Comparison of ENCODE assay signal across 19 cellular contexts in the genomic region with DNA sequence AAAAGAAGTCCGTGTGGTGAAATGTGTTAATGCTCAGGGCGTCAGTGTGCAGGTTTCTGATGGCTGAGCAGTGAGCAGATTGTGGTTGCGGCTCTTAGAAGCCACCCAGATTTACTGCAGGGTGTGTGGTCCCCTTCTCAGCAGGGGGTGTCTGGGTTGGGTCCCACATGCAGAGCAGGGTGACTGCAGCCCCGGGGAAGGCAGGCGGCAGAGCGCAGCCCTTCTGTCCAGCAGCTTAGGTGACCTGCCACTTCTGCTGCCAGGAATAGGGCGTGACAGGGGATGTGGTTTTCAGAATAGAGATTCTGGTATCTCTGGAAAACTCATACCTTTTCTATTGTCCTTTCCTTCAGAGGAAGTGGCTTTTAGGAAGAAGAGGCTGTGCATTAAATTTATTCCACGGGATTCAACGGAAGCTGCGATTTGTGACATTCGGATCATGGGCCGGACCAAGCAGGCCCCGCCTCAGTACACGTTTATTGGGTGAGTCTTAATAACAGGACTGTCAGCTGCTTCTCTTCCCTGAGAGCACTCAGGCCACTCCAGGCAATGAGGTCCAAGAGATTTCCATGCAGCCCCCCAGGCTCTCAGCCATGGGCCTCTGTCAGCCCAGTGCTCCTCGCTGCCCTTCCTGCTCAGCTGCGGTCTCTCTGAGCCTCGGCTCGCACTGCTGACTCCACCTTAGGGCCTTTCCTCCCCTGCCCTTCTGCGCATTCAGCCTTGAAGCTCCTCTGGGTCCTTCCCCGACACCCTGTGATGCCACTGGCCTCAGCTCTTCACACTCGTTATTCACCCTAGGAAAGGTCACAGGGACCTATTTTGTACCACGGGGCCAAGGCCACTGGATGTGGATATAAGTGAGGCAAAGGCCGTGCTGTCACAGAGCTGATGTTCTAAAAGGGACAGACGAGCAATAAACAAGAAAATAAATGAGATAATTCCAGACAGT.
DNase-seq lines count a peak whose midpoint lies in the region; ATAC-seq, FAIRE-seq and TF ChIP-seq lines count a peak whose summit lies in the region.
"Had no signal": no experiment of that assay in that cellular context is flagged by ENCODE, and none has a peak within 500 bp of the region (broad histone marks: within the 10 kb centered on the region; RNA-seq: fewer than 3 reads in every experiment).

No MANE protein-coding gene starts in this region.

- H3K4me2 ChIP-seq in HepG2 (ENCODE audit: low read depth, low read length), result no peak overlapping the region

- no TSS peak for BruUV-seq in HepG2 (replicated peaks; lab: Mats Ljungman, UMichigan)

- H3K9me3 ChIP-seq in liver (ENCODE audit: control insufficient read depth in 4 of 4, low read length in 3 of 4) (no peaks in the 10 kb centered on the region), HepG2 (ENCODE audit: low read length) (no peaks in the 10 kb centered on the region), gastroesophageal sphincter (no peaks in the 10 kb centered on the region), sigmoid colon (no peaks in the 10 kb centered on the region), vagina (no peaks in the 10 kb centered on the region)

- TF ChIP-seq POLR2A in HepG2 (IDR thresholded peaks at IDR 0.05; ENCODE audit: insufficient read depth in 1 of 2, low read depth in 2 of 2, low read length in 2 of 2) (no peak), gastroesophageal sphincter (IDR thresholded peaks at IDR 0.05) (no peak), sigmoid colon (IDR thresholded peaks at IDR 0.05) (no peak), vagina (IDR thresholded peaks at IDR 0.05) (no peak)

- H3K4me3 ChIP-seq in liver (ENCODE audit: low read depth in 1 of 3, low read length in 3 of 3), result no peak overlapping the region
- no peak overlapping the region for H3K4me3 ChIP-seq in HepG2 (replicated peaks in 1 of 3; ENCODE audit: insufficient read depth in 1 of 3, low read depth in 2 of 3, low read length in 3 of 3)
- no peak overlapping the region for H3K4me3 ChIP-seq in gastroesophageal sphincter
- no peak overlapping the region for H3K4me3 ChIP-seq in sigmoid colon
- H3K4me3 ChIP-seq in vagina, result no peak overlapping the region

- H3K27ac ChIP-seq in liver (ENCODE audit: low read depth in 1 of 2, low read length in 2 of 2) (peak overlapping the region in 1 of 2 donors; percentile 9), HepG2 (ENCODE audit: extremely low read length, insufficient read depth, low read length) (no peak overlapping the region), gastroesophageal sphincter (peak overlapping the region in 3 of 4 donors; percentile 37 to 69 (median 67)), sigmoid colon (peak overlapping the region; percentile 52 to 65 (median 64)), vagina (peak overlapping the region; percentile 37)

- H3K36me3 ChIP-seq in liver (ENCODE audit: control insufficient read depth in 4 of 4, insufficient read depth in 3 of 4, low read depth in 1 of 4, low read length in 3 of 4), result peaks cover 0 to 9% (median 5%) of the 10 kb centered on the region in 4 donors
- H3K36me3 ChIP-seq in HepG2 (replicated peaks in 1 of 2; ENCODE audit: control insufficient read depth in 1 of 2, insufficient read depth in 2 of 2, low read length in 2 of 2), result peaks cover 19 to 91% of the 10 kb centered on the region in 2 experiments
- peaks cover 0 to 69% of the 10 kb centered on the region in 2 donors for H3K36me3 ChIP-seq in gastroesophageal sphincter
- H3K36me3 ChIP-seq in sigmoid colon, result peaks cover 0 to 50% (median 2%) of the 10 kb centered on the region in 4 donors
- H3K36me3 ChIP-seq in vagina, result no peaks in the 10 kb centered on the region

- FAIRE-seq in HepG2 (lab: Jason Lieb, UNC), result no peak
- FAIRE-seq: G401.6, GM12891 had no signal

- peaks cover 6 to 38% (median 30%) of the 10 kb centered on the region in 4 donors for H3K4me1 ChIP-seq in liver (ENCODE audit: control insufficient read depth in 4 of 4, insufficient read depth in 4 of 4, low read length in 3 of 4)
- no peaks in the 10 kb centered on the region for H3K4me1 ChIP-seq in HepG2 (ENCODE audit: insufficient read depth, low read length)
- peaks cover 0 to 38% (median 8%) of the 10 kb centered on the region in 3 donors for H3K4me1 ChIP-seq in gastroesophageal sphincter
- peaks cover 0 to 23% (median 20%) of the 10 kb centered on the region in 4 donors for H3K4me1 ChIP-seq in sigmoid colon
- peaks cover 60% of the 10 kb centered on the region for H3K4me1 ChIP-seq in vagina

- intact Hi-C loops in HepG2 (cut with micrococcal nuclease; ENCODE audit: unreplicated experiment) (no loop called here), sigmoid colon (cut with DNase I) (no loop called here), vagina (cut with DNase I) (no loop called here)

- no peak overlapping the region for H3K9ac ChIP-seq in liver (ENCODE audit: low read depth in 1 of 2, low read length in 2 of 2)
- H3K9ac ChIP-seq in HepG2 (ENCODE audit: insufficient read depth, low read depth, low read length), result no peak overlapping the region

- H2AFZ ChIP-seq in HepG2 (ENCODE audit: low read length), result no peak overlapping the region

- no peaks in the 10 kb centered on the region for H4K20me1 ChIP-seq in HepG2 (ENCODE audit: insufficient read depth, low read length)

- TF ChIP-seq CTCF in liver (IDR thresholded peaks at IDR 0.05; ENCODE audit: low read depth, low read length, missing input control) (no peak), HepG2 (CRISPR knock-in tag; IDR thresholded peaks at IDR 0.05) (no peak), gastroesophageal sphincter (IDR thresholded peaks at IDR 0.05) (no peak), sigmoid colon (IDR thresholded peaks at IDR 0.05) (no peak), vagina (IDR thresholded peaks at IDR 0.05) (no peak)

- POLR2A ChIA-PET in HepG2 (lab: Yijun Ruan, JAX), result no interaction called here

- DNase-seq in HepG2 (ENCODE audit: low spot score), result no peak
- no peak for DNase-seq in sigmoid colon
- no peak for DNase-seq in vagina (ENCODE audit: extremely low spot score in 2 of 2)
- DNase-seq in NCI-H1436 (lab: John Stamatoyannopoulos, UW), result no peak
- no peak for DNase-seq in NCI-H226
- DNase-seq in superior temporal gyrus (ENCODE audit: extremely low spot score), result no peak
- DNase-seq: activated B cell treated with CpG ODN at 0.5 μM for 24 hours; activated naive CD4-positive, alpha-beta T cell; Calu3; HCEC 1CT; IMR-90; naive thymus-derived CD4-positive, alpha-beta T cell; NCI-H82; stimulated activated CD4-positive, alpha-beta T cell treated with anti-CD3 and anti-CD28 coated beads, Interleukin-4, amount 100 ng/mL, for 24 hours; T-cell had no signal

- no peaks in the 10 kb centered on the region for H3K27me3 ChIP-seq in liver (ENCODE audit: control insufficient read depth in 4 of 4, insufficient read depth in 4 of 4, low read length in 3 of 4)
- H3K27me3 ChIP-seq in HepG2 (ENCODE audit: control insufficient read depth in 1 of 2, insufficient read depth in 2 of 2, low read length in 2 of 2), result no peaks in the 10 kb centered on the region
- no peaks in the 10 kb centered on the region for H3K27me3 ChIP-seq in gastroesophageal sphincter
- H3K27me3 ChIP-seq in sigmoid colon, result no peaks in the 10 kb centered on the region
- no peaks in the 10 kb centered on the region for H3K27me3 ChIP-seq in vagina

- TF ChIP-seq EP300 in HepG2 (IDR thresholded peaks at IDR 0.05; ENCODE audit: low read depth in 2 of 2, low read length in 2 of 2), result no peak
- TF ChIP-seq EP300 in HepG2 (CRISPR knock-in tag; IDR thresholded peaks at IDR 0.05; ENCODE audit: borderline replicate concordance), result no peak
- TF ChIP-seq EP300 in gastroesophageal sphincter (IDR thresholded peaks at IDR 0.05), result no peak
- TF ChIP-seq EP300 in sigmoid colon (IDR thresholded peaks at IDR 0.05), result no peak

- no peak for TF ChIP-seq RAD21 in liver (IDR thresholded peaks at IDR 0.05)
- TF ChIP-seq RAD21 in HepG2 (CRISPR knock-in tag; IDR thresholded peaks at IDR 0.05), result no peak

- WGBS in liver, result 78% methylated on average over 24 of the region's 24 CpGs
- WGBS in HepG2 (ENCODE audit: low lambda C conversion rate), result 93% methylated on average over 20 of the region's 24 CpGs
- WGBS in gastroesophageal sphincter (ENCODE audit: low coverage in 1 of 2), 2 donors, result 86% methylated on average over 7 to 17 of the region's 24 CpGs
- WGBS in sigmoid colon, 2 donors, result 85 to 87% methylated on average over 24 of the region's 24 CpGs

- ATAC-seq in HepG2 (no peak), gastroesophageal sphincter (no peak)
- ATAC-seq: naive thymus-derived CD4-positive, alpha-beta T cell; T-cell had no signal

- CTCF ChIA-PET in HepG2 (lab: Yijun Ruan, JAX; ENCODE audit: low intra/inter-chr PET ratio, low total read pairs), result no interaction called here

- in situ Hi-C loops in HepG2 (cut with HindIII; ENCODE audit: extremely low pct_ligation_motif_present, low pct_unique_long_range_greater_than_20kb), result loop anchor here (10.0 kb wide), 1 partner anchor 987 kb away; no protein-coding TSS in a partner anchor

- H3K79me2 ChIP-seq in HepG2 (ENCODE audit: insufficient read depth, low read length), result no peaks in the 10 kb centered on the region

TF ChIP-seq in liver, 16 proteins besides CTCF, POLR2A, EP300 and RAD21:
- peak; percentile 45 to 53 for TF ChIP-seq HNF4A (conservative IDR thresholded peaks at IDR 0.05)
- no peak for TF ChIP-seq FOXA1 (IDR thresholded peaks at IDR 0.05)
- peak; percentile 64 for TF ChIP-seq RXRA (IDR thresholded peaks at IDR 0.05)
- TF ChIP-seq NR2F2 (IDR thresholded peaks at IDR 0.05), result peak; percentile 34

TF ChIP-seq in HepG2, 621 proteins besides CTCF, POLR2A, EP300 and RAD21:
- TF ChIP-seq BRD4 (CRISPR knock-in tag; IDR thresholded peaks at IDR 0.05) (no peak), RBFOX2 (IDR thresholded peaks at IDR 0.05; ENCODE audit: low read depth, low read length) (no peak), RAD51 (IDR thresholded peaks at IDR 0.05; ENCODE audit: borderline replicate concordance) (no peak), ZFP41 (CRISPR knock-in tag; IDR thresholded peaks at IDR 0.05; ENCODE audit: borderline replicate concordance) (no peak), ZNF703 (CRISPR knock-in tag; IDR thresholded peaks at IDR 0.05; ENCODE audit: borderline replicate concordance) (no peak), MXI1 (IDR thresholded peaks at IDR 0.05; ENCODE audit: borderline replicate concordance, low read depth, low read length) (no peak)
TF ChIP-seq in HepG2: peak in this region for 0.
